24 cellular contexts compared by ENCODE assay signal in genomic region chr2:83461135-83461534, GRCh38.
"Had no signal": no experiment of that assay in that cellular context is flagged by ENCODE, and none has a peak within 500 bp of the region (broad histone marks: within the 10 kb centered on the region; RNA-seq: fewer than 3 reads in every experiment).

No MANE protein-coding gene starts in this region.

- H3K4me1 Mint-ChIP-seq: immature natural killer cell; naive B cell; naive thymus-derived CD8-positive, alpha-beta T cell had no signal

- H3K9me3 Mint-ChIP-seq: dendritic cell treated with granulocyte-macrophage colony-stimulating factor and Interleukin-4, amounts not matched to agents 40 ng/mL and 50 ng/mL, for 4 days; endodermal cell had no signal

- H3K27me3 Mint-ChIP-seq: dendritic cell treated with granulocyte-macrophage colony-stimulating factor and Interleukin-4, amounts not matched to agents 40 ng/mL and 50 ng/mL, for 4 days; effector memory CD8-positive, alpha-beta T cell; naive B cell; naive thymus-derived CD8-positive, alpha-beta T cell had no signal

- ATAC-seq: effector memory CD8-positive, alpha-beta T cell; esophagus mucosa; foreskin keratinocyte; gastroesophageal sphincter; heart left ventricle; left cardiac atrium; left lung; left ventricle myocardium superior; lower lobe of right lung; mucosa of descending colon; naive thymus-derived CD8-positive, alpha-beta T cell had no signal

- H3K36me3 Mint-ChIP-seq: immature natural killer cell; naive B cell; naive thymus-derived CD8-positive, alpha-beta T cell had no signal

- DNase-seq: colonic mucosa; cortex of kidney; effector CD8-positive, alpha-beta T cell; effector memory CD8-positive, alpha-beta T cell; endodermal cell; erythroblast; esophagus squamous epithelium; foreskin keratinocyte; heart left ventricle; hypothalamus; immature natural killer cell; islet precursor cell; left cardiac atrium; left lung; left ventricle myocardium superior; lower lobe of right lung; mesenchymal stem cell; mucosa of descending colon; naive B cell; naive thymus-derived CD8-positive, alpha-beta T cell had no signal

- H3K27ac Mint-ChIP-seq: dendritic cell treated with granulocyte-macrophage colony-stimulating factor and Interleukin-4, amounts not matched to agents 40 ng/mL and 50 ng/mL, for 4 days; effector memory CD8-positive, alpha-beta T cell; endodermal cell; immature natural killer cell; mesothelial cell of epicardium; naive B cell; naive thymus-derived CD8-positive, alpha-beta T cell had no signal

- H3K4me3 Mint-ChIP-seq: dendritic cell treated with granulocyte-macrophage colony-stimulating factor and Interleukin-4, amounts not matched to agents 40 ng/mL and 50 ng/mL, for 4 days; effector memory CD8-positive, alpha-beta T cell; endodermal cell; immature natural killer cell; mesothelial cell of epicardium; naive B cell; naive thymus-derived CD8-positive, alpha-beta T cell had no signal
